ENCODE assay signal across 21 cellular contexts in genomic region chr5:84115727-84116126, GRCh38.
"Had no signal": no experiment of that assay in that cellular context is flagged by ENCODE, and none has a peak within 500 bp of the region (broad histone marks: within the 10 kb centered on the region; RNA-seq: fewer than 3 reads in every experiment).

No MANE protein-coding gene starts in this region.

- ATAC-seq: natural killer cell; right lobe of liver; stimulated activated memory B cell treated with anti-CD40 and anti-IgM and Interleukin-4, amounts not matched to agents 10 μg/mL and 1 μg/mL and 100 μg/mL, for 72 hours; stimulated activated naive CD8-positive, alpha-beta T cell treated with anti-CD3 and anti-CD28 coated beads, Interleukin-15, amount 100 ng/mL, for 72 hours had no signal

- H3K4me3 Mint-ChIP-seq: mesothelial cell of epicardium; naive B cell; natural killer cell; neural crest cell; stimulated activated memory B cell treated with anti-CD40 and anti-IgM and Interleukin-4, amounts not matched to agents 10 μg/mL and 1 μg/mL and 100 μg/mL, for 72 hours; stimulated activated naive CD8-positive, alpha-beta T cell treated with anti-CD3 and anti-CD28 coated beads, Interleukin-15, amount 100 ng/mL, for 72 hours; type B pancreatic cell had no signal

- H3K27ac Mint-ChIP-seq: mesothelial cell of epicardium; naive B cell; natural killer cell; progenitor cell of endocrine pancreas; stimulated activated memory B cell treated with anti-CD40 and anti-IgM and Interleukin-4, amounts not matched to agents 10 μg/mL and 1 μg/mL and 100 μg/mL, for 72 hours; stimulated activated naive CD8-positive, alpha-beta T cell treated with anti-CD3 and anti-CD28 coated beads, Interleukin-15, amount 100 ng/mL, for 72 hours; type B pancreatic cell had no signal

- H3K9me3 Mint-ChIP-seq: mesothelial cell of epicardium, neural crest cell, type B pancreatic cell had no signal

- H3K27me3 Mint-ChIP-seq: naive B cell; progenitor cell of endocrine pancreas; stimulated activated memory B cell treated with anti-CD40 and anti-IgM and Interleukin-4, amounts not matched to agents 10 μg/mL and 1 μg/mL and 100 μg/mL, for 72 hours; stimulated activated naive CD8-positive, alpha-beta T cell treated with anti-CD3 and anti-CD28 coated beads, Interleukin-15, amount 100 ng/mL, for 72 hours; type B pancreatic cell had no signal

- DNase-seq: islet precursor cell; left ventricle myocardium inferior; mesendoderm; naive B cell; natural killer cell; occipital lobe; ovary; right lobe of liver; stimulated activated CD4-positive, alpha-beta T cell treated with anti-CD3 and anti-CD28 coated beads, Interleukin-1b, Interleukin-23, amount 100 ng/mL, for 48 hours; stimulated activated CD4-positive, alpha-beta T cell treated with anti-CD3 and anti-CD28 coated beads, Interleukin-2, amount 100 ng/mL, for 48 hours; stimulated activated CD4-positive, alpha-beta T cell treated with anti-CD3 and anti-CD28 coated beads, Interleukin-4, amount 100 ng/mL, for 4 hours; stimulated activated CD8-positive, alpha-beta memory T cell treated with anti-CD3 and anti-CD28 coated beads, Interleukin-4, amount 100 ng/mL, for 48 hours; stimulated activated naive CD4-positive, alpha-beta T cell treated with Interleukin-2 at 50 U/mL for 16 hours; stimulated activated naive CD8-positive, alpha-beta T cell treated with anti-CD3 and anti-CD28 coated beads, Interleukin-15, amount 100 ng/mL, for 72 hours; substantia nigra; uterus had no signal

- H3K36me3 Mint-ChIP-seq: mesothelial cell of epicardium; naive B cell; natural killer cell; stimulated activated memory B cell treated with anti-CD40 and anti-IgM and Interleukin-4, amounts not matched to agents 10 μg/mL and 1 μg/mL and 100 μg/mL, for 72 hours; type B pancreatic cell had no signal

- H3K4me1 Mint-ChIP-seq: naive B cell; natural killer cell; stimulated activated memory B cell treated with anti-CD40 and anti-IgM and Interleukin-4, amounts not matched to agents 10 μg/mL and 1 μg/mL and 100 μg/mL, for 72 hours; stimulated activated naive CD8-positive, alpha-beta T cell treated with anti-CD3 and anti-CD28 coated beads, Interleukin-15, amount 100 ng/mL, for 72 hours had no signal
